ENCODE assay signal across 1 cellular context in the genomic region with DNA sequence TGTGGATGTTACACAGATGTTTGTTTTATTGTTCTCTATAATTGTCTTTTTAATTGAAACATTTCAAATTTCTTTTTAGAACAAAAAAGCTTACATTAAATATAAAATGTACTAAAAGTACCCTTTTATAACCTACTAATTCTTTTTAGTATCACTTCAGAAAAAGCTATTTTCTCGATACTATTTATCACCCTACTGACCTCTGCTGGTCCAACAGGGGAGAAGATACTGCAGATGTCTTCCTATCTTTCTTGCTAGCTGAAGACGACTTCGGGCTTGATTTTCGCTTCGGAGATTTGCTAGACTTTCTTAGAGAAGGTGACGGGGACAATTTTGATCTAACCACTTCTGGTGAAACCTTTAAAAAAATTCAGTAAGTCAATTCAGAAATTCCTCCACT.
TF ChIP-seq lines count a peak whose summit lies in the region.

No MANE protein-coding gene starts in this region.

TF ChIP-seq in IMR-90, 13 proteins besides CTCF, POLR2A, EP300 and RAD21 (continued from another document):
- TF ChIP-seq BHLHE40 (IDR thresholded peaks at IDR 0.05; ENCODE audit: low read depth, low read length) (no peak), MAFK (IDR thresholded peaks at IDR 0.05; ENCODE audit: low read depth, low read length) (no peak), RFX5 (IDR thresholded peaks at IDR 0.05; ENCODE audit: low read depth, low read length) (no peak), CEBPB (IDR thresholded peaks at IDR 0.05; ENCODE audit: low read depth, low read length) (no peak), RCOR1 (IDR thresholded peaks at IDR 0.05; ENCODE audit: insufficient replicate concordance, low read length) (no peak), SMC3 (IDR thresholded peaks at IDR 0.05; ENCODE audit: low read depth, low read length) (no peak), NFE2L2 (IDR thresholded peaks at IDR 0.05; ENCODE audit: low read depth, low read length) (no peak)
- TF ChIP-seq, protein P1, sequence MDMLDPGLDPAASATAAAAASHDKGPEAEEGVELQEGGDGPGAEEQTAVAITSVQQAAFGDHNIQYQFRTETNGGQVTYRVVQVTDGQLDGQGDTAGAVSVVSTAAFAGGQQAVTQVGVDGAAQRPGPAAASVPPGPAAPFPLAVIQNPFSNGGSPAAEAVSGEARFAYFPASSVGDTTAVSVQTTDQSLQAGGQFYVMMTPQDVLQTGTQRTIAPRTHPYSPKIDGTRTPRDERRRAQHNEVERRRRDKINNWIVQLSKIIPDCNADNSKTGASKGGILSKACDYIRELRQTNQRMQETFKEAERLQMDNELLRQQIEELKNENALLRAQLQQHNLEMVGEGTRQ (IDR thresholded peaks at IDR 0.05; ENCODE audit: low read depth, low read length), result no peak
